In genomic region chr2:56382466-56382865, GRCh38 we compare ENCODE assay signal across 17 cellular contexts.
DNase-seq lines count a peak whose midpoint lies in the region; ATAC-seq and TF ChIP-seq lines count a peak whose summit lies in the region.
"Had no signal": no experiment of that assay in that cellular context is flagged by ENCODE, and none has a peak within 500 bp of the region (broad histone marks: within the 10 kb centered on the region; RNA-seq: fewer than 3 reads in every experiment).

No MANE protein-coding gene starts in this region.

- no peak for TF ChIP-seq POLR2A in spleen (IDR thresholded peaks at IDR 0.05)

- H3K4me3 ChIP-seq in hepatocyte (no peak overlapping the region), left lung (no peak overlapping the region), spleen (no peak overlapping the region)

- H3K4me1 Mint-ChIP-seq in nephron: no peaks in the 10 kb centered on the region
- H3K4me1 Mint-ChIP-seq: B cell had no signal

- no peaks in the 10 kb centered on the region for H4K20me1 ChIP-seq in hepatocyte (ENCODE audit: insufficient read depth, poor library complexity, severe bottlenecking)

- no peak overlapping the region for H2AFZ ChIP-seq in hepatocyte

- TF ChIP-seq CTCF in hepatocyte (IDR thresholded peaks at IDR 0.05; ENCODE audit: poor library complexity) (no peak), left lung (IDR thresholded peaks at IDR 0.05) (no peak), nephron (IDR thresholded peaks at IDR 0.05; ENCODE audit: unreplicated experiment in 3 of 3) (no peak), spleen (IDR thresholded peaks at IDR 0.05 in 8 of 11, conservative IDR thresholded peaks at IDR 0.05 in 3 of 11) (no peak)

- H3K9me3 ChIP-seq in hepatocyte (ENCODE audit: low read depth) (no peaks in the 10 kb centered on the region), left lung (no peaks in the 10 kb centered on the region), spleen (no peaks in the 10 kb centered on the region)

- H3K4me3 Mint-ChIP-seq in nephron: no peak overlapping the region
- H3K4me3 Mint-ChIP-seq: B cell; CD4-positive, alpha-beta T cell had no signal

- H3K36me3 ChIP-seq in hepatocyte (replicated peaks; ENCODE audit: insufficient read depth, low read depth): no peaks in the 10 kb centered on the region
- no peaks in the 10 kb centered on the region for H3K36me3 ChIP-seq in left lung
- no peaks in the 10 kb centered on the region for H3K36me3 ChIP-seq in spleen

- intact Hi-C loops in left lung (cut with DNase I): no loop called here
- intact Hi-C loops in spleen (cut with DNase I; ENCODE audit: low total_unique reads): no loop called here

- H3K4me1 ChIP-seq in hepatocyte (ENCODE audit: insufficient read depth) (peaks cover 4% of the 10 kb centered on the region), left lung (no peaks in the 10 kb centered on the region), spleen (no peaks in the 10 kb centered on the region)

- no peaks in the 10 kb centered on the region for H3K79me2 ChIP-seq in hepatocyte

- no peaks in the 10 kb centered on the region for H3K27me3 Mint-ChIP-seq in nephron (ENCODE audit: low read depth)
- H3K27me3 Mint-ChIP-seq: B cell; CD4-positive, alpha-beta T cell had no signal

- H3K9me2 ChIP-seq in hepatocyte (replicated peaks; ENCODE audit: insufficient read depth): no peaks in the 10 kb centered on the region

- DNase-seq in DMS53 (lab: John Stamatoyannopoulos, UW): peak; percentile 44
- DNase-seq in hepatocyte (ENCODE audit: low spot score): peak; percentile 14
- no peak for DNase-seq in left lung
- DNase-seq in activated naive CD4-positive, alpha-beta T cell (lab: John Stamatoyannopoulos, UW): no peak
- DNase-seq in spleen: no peak
- no peak for DNase-seq in NCI-H446 (lab: John Stamatoyannopoulos, UW)
- DNase-seq in amniotic stem cell (lab: John Stamatoyannopoulos, UW): no peak
- DNase-seq: C1 segment of cervical spinal cord; Calu3; CD4-positive, alpha-beta T cell; DND-41; GDM1; HCEC 1CT; HFFc6 had no signal

- H3K27ac ChIP-seq in hepatocyte: no peak overlapping the region
- no peak overlapping the region for H3K27ac ChIP-seq in left lung
- H3K27ac ChIP-seq in spleen: no peak overlapping the region
- H3K27ac ChIP-seq: HL-60 had no signal

- ATAC-seq in left lung: peak; percentile 35

- H3K27ac Mint-ChIP-seq in nephron: peak overlapping the region in 2 of 3 experiments; percentile 12 to 31
- H3K27ac Mint-ChIP-seq: B cell; CD4-positive, alpha-beta T cell; HFFc6 had no signal

- H3K27me3 ChIP-seq in hepatocyte (no peaks in the 10 kb centered on the region), left lung (no peaks in the 10 kb centered on the region), spleen (replicated peaks in 1 of 7) (no peaks in the 10 kb centered on the region)

- no peaks in the 10 kb centered on the region for H3K9me3 Mint-ChIP-seq in nephron
- H3K9me3 Mint-ChIP-seq: HFFc6 had no signal

- peak overlapping the region; percentile 48 for H3K4me2 ChIP-seq in hepatocyte

- no peaks in the 10 kb centered on the region for H3K36me3 Mint-ChIP-seq in nephron (ENCODE audit: low read depth)

- WGBS in hepatocyte (ENCODE audit: low lambda C conversion rate, missing lambda C conversion rate): 0% methylated on average over 1 of the region's 1 CpG
- WGBS in spleen, 5 donors: 0% methylated on average over 1 of the region's 1 CpG

Comparison
In these comparisons a context has a peak if more than half of its experiments do, and no peak if none do; other contexts are left out.
1. DNase-seq: peak in DMS53 (single experiment) and hepatocyte (single experiment); none in left lung (0 of 2), activated naive CD4-positive, alpha-beta T cell (0 of 4), spleen (single experiment), NCI-H446 (0 of 2) and amniotic stem cell (single experiment).